In the genomic region with DNA sequence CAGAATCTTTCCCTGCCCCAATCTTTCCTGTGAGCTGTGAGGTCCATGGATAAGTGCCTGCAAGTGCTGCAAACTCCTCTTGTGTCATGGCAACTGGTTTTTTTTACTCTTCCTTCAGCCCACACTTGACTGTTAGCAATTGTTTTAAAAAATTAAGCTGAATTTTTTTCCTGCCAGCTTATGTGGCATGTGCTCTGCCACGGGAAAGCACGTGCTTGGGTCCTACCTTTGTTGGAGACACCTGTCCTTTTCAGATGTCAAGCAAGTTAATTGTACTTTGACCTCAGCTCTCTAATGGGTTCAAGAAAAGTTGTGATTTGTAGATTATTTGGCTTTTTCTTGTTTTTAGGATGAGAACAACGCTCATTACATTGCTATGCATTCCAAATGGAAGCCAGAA, we compare ENCODE assay signal across 27 cellular contexts.
"Had no signal": no experiment of that assay in that cellular context is flagged by ENCODE, and none has a peak within 500 bp of the region (broad histone marks: within the 10 kb centered on the region; RNA-seq: fewer than 3 reads in every experiment).

No MANE protein-coding gene starts in this region.

- FAIRE-seq: urothelium cell line had no signal

- H3K4me1 ChIP-seq: stomach, suprapubic skin, testis, thyroid gland, tibial artery, tibial nerve, transverse colon, upper lobe of left lung, upper lobe of right lung, uterus, vagina had no signal

- H3K27ac ChIP-seq: stomach, suprapubic skin, testis, thoracic aorta, thyroid gland, tibial artery, tibial nerve, transverse colon, upper lobe of left lung, upper lobe of right lung, uterus, vagina had no signal

- ATAC-seq: stimulated activated effector memory CD8-positive, alpha-beta T cell treated with anti-CD3 and anti-CD28 coated beads, Interleukin-12 subunit alpha, Interleukin-12 subunit beta, amount 100 ng/mL, for 72 hours; stimulated activated memory B cell treated with anti-CD40 and anti-IgM and Interleukin-4, amounts not matched to agents 10 μg/mL and 1 μg/mL and 100 μg/mL, for 72 hours; stimulated activated naive B cell treated with anti-CD40 and anti-IgM and Interleukin-4, amounts not matched to agents 10 μg/mL and 1 μg/mL and 100 μg/mL, for 72 hours; stimulated activated naive CD8-positive, alpha-beta T cell treated with anti-CD3 and anti-CD28 coated beads, Interleukin-15, amount 100 ng/mL, for 72 hours; stimulated activated naive CD8-positive, alpha-beta T cell treated with anti-CD3 and anti-CD28 coated beads, Interleukin-15, Interleukin-2, amounts not matched to agents 100 U/mL and 50 U/mL, for 24 hours; upper lobe of right lung had no signal

- H3K4me3 ChIP-seq: stomach, suprapubic skin, testis, thoracic aorta, thyroid gland, tibial artery, tibial nerve, transverse colon, upper lobe of left lung, upper lobe of right lung, uterus, vagina had no signal

- H3K36me3 ChIP-seq: stomach, suprapubic skin, thoracic aorta, thyroid gland, tibial artery, tibial nerve, transverse colon, upper lobe of left lung, upper lobe of right lung, uterus, vagina had no signal

- H3K27me3 ChIP-seq: stomach, suprapubic skin, testis, thyroid gland, tibial artery, tibial nerve, transverse colon, upper lobe of left lung, upper lobe of right lung, uterus, vagina had no signal

- H3K9me3 ChIP-seq: testis, thoracic aorta, thyroid gland, vagina had no signal

- DNase-seq: stimulated activated CD4-positive, alpha-beta T cell treated with anti-CD3 and anti-CD28 coated beads, Interleukin-2, amount 100 ng/mL, for 48 hours; stimulated activated CD4-positive, alpha-beta T cell treated with anti-CD3 and anti-CD28 coated beads, Interleukin-4, amount 100 ng/mL, for 1 hour; stimulated activated CD4-positive, alpha-beta T cell treated with anti-CD3 and anti-CD28 coated beads, Interleukin-4, amount 100 ng/mL, for 24 hours; stimulated activated CD4-positive, alpha-beta T cell treated with anti-CD3 and anti-CD28 coated beads, Interleukin-4, amount 100 ng/mL, for 4 hours; stimulated activated CD8-positive, alpha-beta memory T cell treated with anti-CD3 and anti-CD28 coated beads, Interleukin-4, amount 100 ng/mL, for 48 hours; stimulated activated naive B cell treated with anti-CD40 and anti-IgM and Interleukin-4, amounts not matched to agents 10 μg/mL and 1 μg/mL and 100 μg/mL, for 72 hours; stimulated activated naive CD4-positive, alpha-beta T cell; stimulated activated naive CD4-positive, alpha-beta T cell treated with Interleukin-2 at 50 U/mL for 16 hours; stimulated activated naive CD8-positive, alpha-beta T cell treated with anti-CD3 and anti-CD28 coated beads, Interleukin-15, amount 100 ng/mL, for 72 hours; stimulated activated naive CD8-positive, alpha-beta T cell treated with anti-CD3 and anti-CD28 coated beads, Interleukin-15, Interleukin-2, amounts not matched to agents 100 U/mL and 50 U/mL, for 24 hours; stomach; substantia nigra; testis; thyroid gland; tibial artery; transverse colon; trophoblast cell; upper lobe of left lung; upper lobe of right lung; uterus had no signal
